Comparison of ENCODE assay signal across 11 cellular contexts in genomic region chr2:55025082-55025481, GRCh38. TPM values are rescaled to one million over a fixed set of nuclear protein-coding genes. Genes with fewer than 3 reads are reported as not detected.
DNase-seq lines count a peak whose midpoint lies in the region; ATAC-seq and TF ChIP-seq lines count a peak whose summit lies in the region.
"Had no signal": no experiment of that assay in that cellular context is flagged by ENCODE, and none has a peak within 500 bp of the region (broad histone marks: within the 10 kb centered on the region; RNA-seq: fewer than 3 reads in every experiment).

No MANE protein-coding gene starts in this region.

- no peak for TF ChIP-seq POLR2A in gastrocnemius medialis (IDR thresholded peaks at IDR 0.05)

- DNase-seq in NAMALWA (ENCODE audit: low spot score) (peak; percentile 75), gastrocnemius medialis (no peak), NCI-H2171 (lab: John Stamatoyannopoulos, UW) (no peak)
- DNase-seq: activated T-cell treated with anti-CD3 and anti-CD28 coated beads, Interleukin-2, amount 50 U/mL, for 1 hour; body of pancreas; posterior cingulate gyrus; SHP77 had no signal

- ATAC-seq in GM19324 (IDR thresholded peaks at IDR 0.05; ENCODE audit: low FRiP score, unreplicated experiment) (peak; percentile 49), HG02678 (IDR thresholded peaks at IDR 0.05; ENCODE audit: unreplicated experiment) (peak; percentile 70), gastrocnemius medialis (no peak), GM18861 (IDR thresholded peaks at IDR 0.05; ENCODE audit: unreplicated experiment) (no peak)
- ATAC-seq: body of pancreas had no signal

- H3K27ac ChIP-seq in subcutaneous abdominal adipose tissue (ENCODE audit: low read depth, low read length), result peak overlapping the region; percentile 60
- no peak overlapping the region for H3K27ac ChIP-seq in gastrocnemius medialis
- H3K27ac ChIP-seq: body of pancreas had no signal

- no peak overlapping the region for H3K4me3 ChIP-seq in subcutaneous abdominal adipose tissue (ENCODE audit: low read depth in 1 of 5, low read length in 5 of 5)
- H3K4me3 ChIP-seq in gastrocnemius medialis, result no peak overlapping the region
- H3K4me3 ChIP-seq: body of pancreas had no signal

- no peak for TF ChIP-seq CTCF in gastrocnemius medialis (IDR thresholded peaks at IDR 0.05 in 4 of 5, conservative IDR thresholded peaks at IDR 0.05 in 1 of 5)

- intact Hi-C loops in gastrocnemius medialis (cut with DNase I; ENCODE audit: low total_unique reads), result no loop called here

- H3K4me1 ChIP-seq in subcutaneous abdominal adipose tissue (ENCODE audit: control insufficient read depth in 5 of 5, insufficient read depth in 5 of 5, low read length in 5 of 5) (peaks cover 3 to 79% (median 59%) of the 10 kb centered on the region in 5 donors), gastrocnemius medialis (peaks cover 10 to 18% of the 10 kb centered on the region in 2 donors)

- no peaks in the 10 kb centered on the region for H3K27me3 ChIP-seq in subcutaneous abdominal adipose tissue (ENCODE audit: control insufficient read depth in 5 of 5, insufficient read depth in 4 of 5, low read length in 5 of 5)
- no peaks in the 10 kb centered on the region for H3K27me3 ChIP-seq in gastrocnemius medialis
- H3K27me3 ChIP-seq: body of pancreas had no signal

- no peak overlapping the region for H3K9ac ChIP-seq in subcutaneous abdominal adipose tissue (ENCODE audit: low read length in 5 of 5)

- H3K36me3 ChIP-seq in subcutaneous abdominal adipose tissue (ENCODE audit: control insufficient read depth in 5 of 5, insufficient read depth in 5 of 5, low read length in 5 of 5) (peaks cover 0 to 5% (median 0%) of the 10 kb centered on the region in 5 donors), gastrocnemius medialis (no peaks in the 10 kb centered on the region)

- in situ Hi-C loops in gastrocnemius medialis (cut with MboI; ENCODE audit: low sequenced_read_pairs in 4 of 4), result loop anchor here in 1 of 4 donors (25.0 kb wide), 3 partner anchors 313 to 913 kb away; partner anchors contain the start of genes ACYP2, CCDC88A and EML6

- H3K9me3 ChIP-seq in subcutaneous abdominal adipose tissue (ENCODE audit: control insufficient read depth in 5 of 5, low read length in 5 of 5) (no peaks in the 10 kb centered on the region), gastrocnemius medialis (no peaks in the 10 kb centered on the region)
- H3K9me3 ChIP-seq: body of pancreas had no signal

RNA-seq across cellular contexts. Expression of gene RTN4, which starts 25.2 kb away (rescaled TPM):
- total RNA-seq in gastrocnemius medialis, result 100 to 1,000 TPM; 183 to 259 (median 244) TPM

Comparison
In these comparisons a context has a peak if more than half of its experiments do, and no peak if none do; other contexts are left out.
1. ATAC-seq: peak in GM19324 (single experiment) and HG02678 (single experiment); none in gastrocnemius medialis (0 of 2) and GM18861 (single experiment).